8 cellular contexts compared by ENCODE assay signal in the genomic region with DNA sequence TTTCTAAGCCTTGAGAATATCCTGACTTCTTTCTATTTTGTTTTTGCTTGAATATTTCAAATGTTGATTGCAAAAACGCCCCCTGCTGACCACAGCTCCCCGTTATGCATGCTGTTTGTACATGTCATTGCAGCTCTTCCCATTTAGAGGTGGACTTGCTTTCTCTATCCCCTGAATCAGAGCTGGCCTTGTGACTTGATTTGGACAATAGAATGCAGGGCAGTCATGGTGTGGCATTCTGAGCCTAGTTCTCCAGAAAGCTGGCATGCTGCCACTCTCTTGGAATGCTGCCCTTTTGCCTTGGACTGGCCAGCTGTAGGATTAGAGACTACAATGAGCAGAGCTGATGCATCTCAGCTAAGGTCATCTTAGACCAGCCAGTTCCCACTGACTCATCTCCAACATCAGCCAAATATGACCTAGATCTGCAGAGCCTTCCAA.
A peak's percentile ranks its signal among the peaks of the same experiment; 100 is the strongest.
DNase-seq lines count a peak whose midpoint lies in the region; ATAC-seq and TF ChIP-seq lines count a peak whose summit lies in the region.

No MANE protein-coding gene starts in this region.

- no peak overlapping the region for H3K4me2 ChIP-seq in MM.1S (ENCODE audit: low read depth, low read length)

- no peak overlapping the region for H3K4me3 ChIP-seq in MM.1S (ENCODE audit: low read length)
- no peak overlapping the region for H3K4me3 ChIP-seq in left ventricle myocardium inferior

- H3K9me2 ChIP-seq in MM.1S (replicated peaks; ENCODE audit: insufficient read depth, low read length), result no peaks in the 10 kb centered on the region

- no peaks in the 10 kb centered on the region for H3K36me3 Mint-ChIP-seq in activated T-cell treated with anti-CD3 and anti-CD28 coated beads, Interleukin-2, amount 50 U/mL, for 72 hours (ENCODE audit: insufficient read depth in 2 of 2)

- no peaks in the 10 kb centered on the region for H3K79me2 ChIP-seq in MM.1S (ENCODE audit: low read length)

- H3K9me3 ChIP-seq in MM.1S (replicated peaks; ENCODE audit: insufficient read depth, low read length), result no peaks in the 10 kb centered on the region
- H3K9me3 ChIP-seq in left ventricle myocardium inferior (replicated peaks), result peaks cover 5% of the 10 kb centered on the region

- H3F3A ChIP-seq in MM.1S (ENCODE audit: insufficient read depth, low read length), result no peaks in the 10 kb centered on the region

- H3K27me3 Mint-ChIP-seq in activated T-cell treated with anti-CD3 and anti-CD28 coated beads, Interleukin-2, amount 50 U/mL, for 72 hours (ENCODE audit: low read depth), result no peaks in the 10 kb centered on the region

- H3K27me3 ChIP-seq in MM.1S (replicated peaks; ENCODE audit: insufficient read depth, low read length), result no peaks in the 10 kb centered on the region
- no peaks in the 10 kb centered on the region for H3K27me3 ChIP-seq in left ventricle myocardium inferior (ENCODE audit: low read depth)

- no peak for ATAC-seq in activated T-cell treated with anti-CD3 and anti-CD28 coated beads, Interleukin-2, amount 50 U/mL, for 72 hours (replicated peaks in 1 of 2)

- no peaks in the 10 kb centered on the region for H3K9me3 Mint-ChIP-seq in activated T-cell treated with anti-CD3 and anti-CD28 coated beads, Interleukin-2, amount 50 U/mL, for 72 hours

- no peaks in the 10 kb centered on the region for H4K20me1 ChIP-seq in MM.1S (ENCODE audit: insufficient read depth, low read length)

- H3K9ac ChIP-seq in MM.1S (ENCODE audit: low read length), result no peak overlapping the region

- no peak overlapping the region for H3K27ac Mint-ChIP-seq in activated T-cell treated with anti-CD3 and anti-CD28 coated beads, Interleukin-2, amount 50 U/mL, for 72 hours

- no peak overlapping the region for H3K27ac ChIP-seq in MM.1S (ENCODE audit: low read length)
- peak overlapping the region; percentile 45 for H3K27ac ChIP-seq in left ventricle myocardium inferior (replicated peaks)

- peak; percentile 35; the same call in 2 of the 3 replicates for TF ChIP-seq CTCF in GM12872 (IDR thresholded peaks at IDR 0.05; ENCODE audit: insufficient read depth, low read depth, low read length)
- TF ChIP-seq CTCF in MM.1S (IDR thresholded peaks at IDR 0.05; ENCODE audit: low read length), result peak; percentile 69
- TF ChIP-seq CTCF in left ventricle myocardium inferior (IDR thresholded peaks at IDR 0.05; ENCODE audit: borderline replicate concordance), result peak; percentile 48

- H3K36me3 ChIP-seq in MM.1S (replicated peaks; ENCODE audit: insufficient read depth, low read length) (no peaks in the 10 kb centered on the region), left ventricle myocardium inferior (no peaks in the 10 kb centered on the region)

- intact Hi-C loops in left ventricle myocardium inferior (cut with micrococcal nuclease), result no loop called here

- no peak overlapping the region for H3K4me3 Mint-ChIP-seq in activated T-cell treated with anti-CD3 and anti-CD28 coated beads, Interleukin-2, amount 50 U/mL, for 72 hours

- H3K4me1 ChIP-seq in MM.1S (ENCODE audit: low read length) (no peaks in the 10 kb centered on the region), left ventricle myocardium inferior (no peaks in the 10 kb centered on the region)

- peaks cover 18% of the 10 kb centered on the region for H3K4me1 Mint-ChIP-seq in activated T-cell treated with anti-CD3 and anti-CD28 coated beads, Interleukin-2, amount 50 U/mL, for 72 hours (ENCODE audit: low read depth)

- DNase-seq in MM.1S (peak; percentile 57), left ventricle myocardium inferior (peak; percentile 66), smooth muscle cell of the brain vasculature (ENCODE audit: low read depth, low spot score) (peak; percentile 10), ecto neural progenitor cell (ENCODE audit: low spot score) (no peak), NCI-H1105 (lab: John Stamatoyannopoulos, UW) (no peak), NCI-H1417 treated with DMSO at 0.1 percent for 48 hours (lab: John Stamatoyannopoulos, UW) (no peak)
- DNase-seq in activated T-cell treated with anti-CD3 and anti-CD28 coated beads, Interleukin-2, amount 50 U/mL, for 72 hours, result peak; percentile 9 to 17

- no peak overlapping the region for H2AFZ ChIP-seq in MM.1S (ENCODE audit: low read length)

Comparison
In these comparisons a context has a peak if more than half of its experiments do, and no peak if none do; other contexts are left out.
1. DNase-seq: peak in MM.1S (single experiment), activated T-cell treated with anti-CD3 and anti-CD28 coated beads, Interleukin-2, amount 50 U/mL, for 72 hours (2 of 2), left ventricle myocardium inferior (single experiment) and smooth muscle cell of the brain vasculature (single experiment); none in ecto neural progenitor cell (single experiment), NCI-H1105 (single experiment) and NCI-H1417 treated with DMSO at 0.1 percent for 48 hours (single experiment).
2. Peak in every context shown above with its lines, with median percentiles within 50 percentile points of each other: CTCF ChIP-seq.